In the genomic region with DNA sequence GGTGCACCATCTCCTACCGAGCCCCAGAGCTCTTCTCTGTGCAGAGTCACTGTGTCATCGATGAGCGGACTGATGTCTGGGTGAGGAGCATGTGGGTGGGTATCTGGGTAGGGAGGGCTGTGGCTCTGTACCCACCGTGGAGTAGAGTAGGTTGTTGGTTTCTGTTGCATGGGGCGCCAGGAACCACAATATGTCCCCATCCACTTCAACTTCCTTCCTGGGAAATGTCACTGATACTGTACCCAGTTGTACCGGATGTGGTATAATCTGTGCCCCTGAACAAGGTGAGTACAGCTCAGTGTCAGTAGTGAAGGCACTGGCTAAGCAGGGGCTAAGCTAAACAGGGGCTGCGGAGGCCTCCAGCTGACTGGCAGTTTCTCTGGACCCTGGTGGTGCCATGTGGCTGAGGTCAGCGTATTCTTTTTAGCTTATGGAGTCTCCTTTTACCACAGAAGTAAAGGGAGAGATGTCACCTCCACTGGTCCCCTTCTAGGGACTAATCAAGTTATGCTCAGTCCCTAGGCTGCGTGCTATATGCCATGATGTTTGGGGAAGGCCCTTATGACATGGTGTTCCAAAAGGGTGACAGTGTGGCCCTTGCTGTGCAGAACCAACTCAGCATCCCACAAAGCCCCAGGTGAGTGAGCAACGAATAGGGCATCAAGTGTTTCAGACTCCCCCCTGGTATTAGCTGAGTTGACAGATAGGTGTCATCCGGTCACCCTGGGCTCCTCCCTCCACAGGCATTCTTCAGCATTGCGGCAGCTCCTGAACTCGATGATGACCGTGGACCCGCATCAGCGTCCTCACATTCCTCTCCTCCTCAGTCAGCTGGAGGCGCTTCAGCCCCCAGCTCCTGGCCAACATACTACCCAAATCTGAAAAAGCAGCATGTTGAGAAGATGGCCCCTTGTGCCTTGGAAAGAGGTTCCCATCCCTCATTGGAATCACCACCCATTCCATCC, we compare ENCODE assay signal across 1 cellular context.
TF ChIP-seq lines count a peak whose summit lies in the region.

No MANE protein-coding gene starts in this region.

TF ChIP-seq in GM23338, 12 proteins besides CTCF, POLR2A, EP300 and RAD21 (continued from another document):
- TF ChIP-seq, protein P1, sequence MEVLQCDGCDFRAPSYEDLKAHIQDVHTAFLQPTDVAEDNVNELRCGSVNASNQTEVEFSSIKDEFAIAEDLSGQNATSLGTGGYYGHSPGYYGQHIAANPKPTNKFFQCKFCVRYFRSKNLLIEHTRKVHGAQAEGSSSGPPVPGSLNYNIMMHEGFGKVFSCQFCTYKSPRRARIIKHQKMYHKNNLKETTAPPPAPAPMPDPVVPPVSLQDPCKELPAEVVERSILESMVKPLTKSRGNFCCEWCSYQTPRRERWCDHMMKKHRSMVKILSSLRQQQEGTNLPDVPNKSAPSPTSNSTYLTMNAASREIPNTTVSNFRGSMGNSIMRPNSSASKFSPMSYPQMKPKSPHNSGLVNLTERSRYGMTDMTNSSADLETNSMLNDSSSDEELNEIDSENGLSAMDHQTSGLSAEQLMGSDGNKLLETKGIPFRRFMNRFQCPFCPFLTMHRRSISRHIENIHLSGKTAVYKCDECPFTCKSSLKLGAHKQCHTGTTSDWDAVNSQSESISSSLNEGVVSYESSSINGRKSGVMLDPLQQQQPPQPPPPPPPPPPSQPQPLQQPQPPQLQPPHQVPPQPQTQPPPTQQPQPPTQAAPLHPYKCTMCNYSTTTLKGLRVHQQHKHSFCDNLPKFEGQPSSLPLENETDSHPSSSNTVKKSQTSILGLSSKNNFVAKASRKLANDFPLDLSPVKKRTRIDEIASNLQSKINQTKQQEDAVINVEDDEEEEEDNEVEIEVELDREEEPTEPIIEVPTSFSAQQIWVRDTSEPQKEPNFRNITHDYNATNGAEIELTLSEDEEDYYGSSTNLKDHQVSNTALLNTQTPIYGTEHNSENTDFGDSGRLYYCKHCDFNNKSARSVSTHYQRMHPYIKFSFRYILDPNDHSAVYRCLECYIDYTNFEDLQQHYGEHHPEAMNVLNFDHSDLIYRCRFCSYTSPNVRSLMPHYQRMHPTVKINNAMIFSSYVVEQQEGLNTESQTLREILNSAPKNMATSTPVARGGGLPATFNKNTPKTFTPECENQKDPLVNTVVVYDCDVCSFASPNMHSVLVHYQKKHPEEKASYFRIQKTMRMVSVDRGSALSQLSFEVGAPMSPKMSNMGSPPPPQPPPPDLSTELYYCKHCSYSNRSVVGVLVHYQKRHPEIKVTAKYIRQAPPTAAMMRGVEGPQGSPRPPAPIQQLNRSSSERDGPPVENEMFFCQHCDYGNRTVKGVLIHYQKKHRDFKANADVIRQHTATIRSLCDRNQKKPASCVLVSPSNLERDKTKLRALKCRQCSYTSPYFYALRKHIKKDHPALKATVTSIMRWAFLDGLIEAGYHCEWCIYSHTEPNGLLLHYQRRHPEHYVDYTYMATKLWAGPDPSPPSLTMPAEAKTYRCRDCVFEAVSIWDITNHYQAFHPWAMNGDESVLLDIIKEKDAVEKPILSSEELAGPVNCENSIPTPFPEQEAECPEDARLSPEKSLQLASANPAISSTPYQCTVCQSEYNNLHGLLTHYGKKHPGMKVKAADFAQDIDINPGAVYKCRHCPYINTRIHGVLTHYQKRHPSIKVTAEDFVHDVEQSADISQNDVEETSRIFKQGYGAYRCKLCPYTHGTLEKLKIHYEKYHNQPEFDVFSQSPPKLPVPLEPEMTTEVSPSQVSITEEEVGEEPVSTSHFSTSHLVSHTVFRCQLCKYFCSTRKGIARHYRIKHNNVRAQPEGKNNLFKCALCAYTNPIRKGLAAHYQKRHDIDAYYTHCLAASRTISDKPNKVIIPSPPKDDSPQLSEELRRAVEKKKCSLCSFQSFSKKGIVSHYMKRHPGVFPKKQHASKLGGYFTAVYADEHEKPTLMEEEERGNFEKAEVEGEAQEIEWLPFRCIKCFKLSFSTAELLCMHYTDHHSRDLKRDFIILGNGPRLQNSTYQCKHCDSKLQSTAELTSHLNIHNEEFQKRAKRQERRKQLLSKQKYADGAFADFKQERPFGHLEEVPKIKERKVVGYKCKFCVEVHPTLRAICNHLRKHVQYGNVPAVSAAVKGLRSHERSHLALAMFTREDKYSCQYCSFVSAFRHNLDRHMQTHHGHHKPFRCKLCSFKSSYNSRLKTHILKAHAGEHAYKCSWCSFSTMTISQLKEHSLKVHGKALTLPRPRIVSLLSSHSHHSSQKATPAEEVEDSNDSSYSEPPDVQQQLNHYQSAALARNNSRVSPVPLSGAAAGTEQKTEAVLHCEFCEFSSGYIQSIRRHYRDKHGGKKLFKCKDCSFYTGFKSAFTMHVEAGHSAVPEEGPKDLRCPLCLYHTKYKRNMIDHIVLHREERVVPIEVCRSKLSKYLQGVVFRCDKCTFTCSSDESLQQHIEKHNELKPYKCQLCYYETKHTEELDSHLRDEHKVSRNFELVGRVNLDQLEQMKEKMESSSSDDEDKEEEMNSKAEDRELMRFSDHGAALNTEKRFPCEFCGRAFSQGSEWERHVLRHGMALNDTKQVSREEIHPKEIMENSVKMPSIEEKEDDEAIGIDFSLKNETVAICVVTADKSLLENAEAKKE (CRISPR knock-in tag; IDR thresholded peaks at IDR 0.05) = no peak
- TF ChIP-seq, protein P2, sequence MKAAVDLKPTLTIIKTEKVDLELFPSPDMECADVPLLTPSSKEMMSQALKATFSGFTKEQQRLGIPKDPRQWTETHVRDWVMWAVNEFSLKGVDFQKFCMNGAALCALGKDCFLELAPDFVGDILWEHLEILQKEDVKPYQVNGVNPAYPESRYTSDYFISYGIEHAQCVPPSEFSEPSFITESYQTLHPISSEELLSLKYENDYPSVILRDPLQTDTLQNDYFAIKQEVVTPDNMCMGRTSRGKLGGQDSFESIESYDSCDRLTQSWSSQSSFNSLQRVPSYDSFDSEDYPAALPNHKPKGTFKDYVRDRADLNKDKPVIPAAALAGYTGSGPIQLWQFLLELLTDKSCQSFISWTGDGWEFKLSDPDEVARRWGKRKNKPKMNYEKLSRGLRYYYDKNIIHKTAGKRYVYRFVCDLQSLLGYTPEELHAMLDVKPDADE (IDR thresholded peaks at IDR 0.05) = no peak
- no peak for TF ChIP-seq ZNF114 (CRISPR knock-in tag; IDR thresholded peaks at IDR 0.05)
